In genomic region chr13:40388617-40389016, GRCh38 we compare ENCODE assay signal across 8 cellular contexts.
A peak's percentile ranks its signal among the peaks of the same experiment; 100 is the strongest.
DNase-seq lines count a peak whose midpoint lies in the region; ATAC-seq and TF ChIP-seq lines count a peak whose summit lies in the region.

No MANE protein-coding gene starts in this region.

- TF ChIP-seq CTCF in HFFc6 (IDR thresholded peaks at IDR 0.05): no peak
- no peak for TF ChIP-seq CTCF in upper lobe of right lung (IDR thresholded peaks at IDR 0.05)

- no peaks in the 10 kb centered on the region for H3K36me3 ChIP-seq in mucosa of rectum (ENCODE audit: control insufficient read depth in 2 of 2, insufficient read depth in 2 of 2, low read length in 2 of 2)
- no peaks in the 10 kb centered on the region for H3K36me3 ChIP-seq in upper lobe of right lung

- TF ChIP-seq POLR2A in GM15510 (IDR thresholded peaks at IDR 0.05; ENCODE audit: borderline replicate concordance, extremely low read depth, insufficient read length) (peak; percentile 9), erythroblast (IDR thresholded peaks at IDR 0.05; ENCODE audit: low read length) (no peak)

- H3K36me3 Mint-ChIP-seq in HFFc6 (ENCODE audit: low read depth): no peaks in the 10 kb centered on the region
- H3K36me3 Mint-ChIP-seq in activated T-helper 1 cell treated with anti-CD3 and anti-CD28 coated beads, Interleukin-12 subunit alpha, Interleukin-12 subunit beta, Interleukin-2, Interleukin-4 antibody, amounts not matched to agents 30 ng/mL and 10 ng/mL and 1 ng/mL, durations not matched to agents 14 hours and 24 hours and 36 hours (ENCODE audit: low read depth): peaks cover 6% of the 10 kb centered on the region

- no peaks in the 10 kb centered on the region for H3K9me3 Mint-ChIP-seq in HFFc6
- peaks cover 9% of the 10 kb centered on the region for H3K9me3 Mint-ChIP-seq in activated T-helper 1 cell treated with anti-CD3 and anti-CD28 coated beads, Interleukin-12 subunit alpha, Interleukin-12 subunit beta, Interleukin-2, Interleukin-4 antibody, amounts not matched to agents 30 ng/mL and 10 ng/mL and 1 ng/mL, durations not matched to agents 14 hours and 24 hours and 36 hours

- H3K4me3 ChIP-seq in mucosa of rectum (ENCODE audit: low read length in 2 of 2) (peak overlapping the region; percentile 21 to 62), upper lobe of right lung (no peak overlapping the region)

- H3K4me1 ChIP-seq in mucosa of rectum (ENCODE audit: control insufficient read depth in 2 of 2, insufficient read depth in 2 of 2, low read length in 2 of 2) (peaks cover 2 to 3% of the 10 kb centered on the region in 2 donors), upper lobe of right lung (no peaks in the 10 kb centered on the region)

- DNase-seq in HFFc6 (peak; percentile 36), NOMO-1 treated with DMSO at 0.1 percent for 48 hours (lab: John Stamatoyannopoulos, UW; ENCODE audit: unreplicated experiment) (peak; percentile 50), upper lobe of right lung (no peak), NCI-H2081 treated with DMSO at 0.1 percent for 48 hours (lab: John Stamatoyannopoulos, UW) (no peak), erythroblast (lab: John Stamatoyannopoulos, UW) (no peak)
- DNase-seq in activated T-helper 1 cell treated with anti-CD3 and anti-CD28 coated beads, Interleukin-12 subunit alpha, Interleukin-12 subunit beta, Interleukin-2, Interleukin-4 antibody, amounts not matched to agents 30 ng/mL and 10 ng/mL and 1 ng/mL, durations not matched to agents 14 hours and 24 hours and 36 hours (ENCODE audit: low spot score): peak; percentile 79

- peaks cover 3% of the 10 kb centered on the region for H3K27me3 Mint-ChIP-seq in HFFc6 (ENCODE audit: insufficient read depth)
- no peaks in the 10 kb centered on the region for H3K27me3 Mint-ChIP-seq in activated T-helper 1 cell treated with anti-CD3 and anti-CD28 coated beads, Interleukin-12 subunit alpha, Interleukin-12 subunit beta, Interleukin-2, Interleukin-4 antibody, amounts not matched to agents 30 ng/mL and 10 ng/mL and 1 ng/mL, durations not matched to agents 14 hours and 24 hours and 36 hours (ENCODE audit: insufficient read depth)

- intact Hi-C loops in activated T-helper 1 cell treated with anti-CD3 and anti-CD28 coated beads, Interleukin-12 subunit alpha, Interleukin-12 subunit beta, Interleukin-2, Interleukin-4 antibody, amounts not matched to agents 30 ng/mL and 10 ng/mL and 1 ng/mL, durations not matched to agents 14 hours and 24 hours and 36 hours (cut with micrococcal nuclease): loop anchor here (1.0 to 5.0 kb wide), 12 partner anchors 17 to 701 kb away; no protein-coding TSS in a partner anchor
- intact Hi-C loops in upper lobe of right lung (cut with DNase I): no loop called here

- H3K27me3 ChIP-seq in mucosa of rectum (ENCODE audit: control insufficient read depth in 2 of 2, insufficient read depth in 2 of 2, low read length in 2 of 2) (no peaks in the 10 kb centered on the region), upper lobe of right lung (no peaks in the 10 kb centered on the region)

- H3K27ac ChIP-seq in mucosa of rectum (ENCODE audit: low read depth in 2 of 2, low read length in 2 of 2) (peak overlapping the region; percentile 48 to 75), upper lobe of right lung (peak overlapping the region; percentile 27)

- peak overlapping the region; percentile 46 for H3K4me3 Mint-ChIP-seq in HFFc6
- H3K4me3 Mint-ChIP-seq in activated T-helper 1 cell treated with anti-CD3 and anti-CD28 coated beads, Interleukin-12 subunit alpha, Interleukin-12 subunit beta, Interleukin-2, Interleukin-4 antibody, amounts not matched to agents 30 ng/mL and 10 ng/mL and 1 ng/mL, durations not matched to agents 14 hours and 24 hours and 36 hours: peak overlapping the region; percentile 76

- peak; percentile 90 for ATAC-seq in upper lobe of right lung

- H3K4me1 Mint-ChIP-seq in HFFc6 (ENCODE audit: low read depth): peaks cover 24% of the 10 kb centered on the region
- H3K4me1 Mint-ChIP-seq in activated T-helper 1 cell treated with anti-CD3 and anti-CD28 coated beads, Interleukin-12 subunit alpha, Interleukin-12 subunit beta, Interleukin-2, Interleukin-4 antibody, amounts not matched to agents 30 ng/mL and 10 ng/mL and 1 ng/mL, durations not matched to agents 14 hours and 24 hours and 36 hours (ENCODE audit: low read depth): peaks cover 56% of the 10 kb centered on the region

- no peaks in the 10 kb centered on the region for H3K9me3 ChIP-seq in mucosa of rectum (ENCODE audit: control insufficient read depth in 2 of 2, low read length in 2 of 2)
- no peaks in the 10 kb centered on the region for H3K9me3 ChIP-seq in upper lobe of right lung

- H3K9ac ChIP-seq in mucosa of rectum (ENCODE audit: low read depth in 1 of 2, low read length in 2 of 2): peak overlapping the region in 1 of 2 donors; percentile 54

- peak overlapping the region; percentile 56 for H3K27ac Mint-ChIP-seq in HFFc6
- peak overlapping the region; percentile 96 for H3K27ac Mint-ChIP-seq in activated T-helper 1 cell treated with anti-CD3 and anti-CD28 coated beads, Interleukin-12 subunit alpha, Interleukin-12 subunit beta, Interleukin-2, Interleukin-4 antibody, amounts not matched to agents 30 ng/mL and 10 ng/mL and 1 ng/mL, durations not matched to agents 14 hours and 24 hours and 36 hours

Comparison
In these comparisons a context has a peak if more than half of its experiments do, and no peak if none do; other contexts are left out.
1. DNase-seq: peak in HFFc6 (single experiment), NOMO-1 treated with DMSO at 0.1 percent for 48 hours (single experiment) and activated T-helper 1 cell treated with anti-CD3 and anti-CD28 coated beads, Interleukin-12 subunit alpha, Interleukin-12 subunit beta, Interleukin-2, Interleukin-4 antibody, amounts not matched to agents 30 ng/mL and 10 ng/mL and 1 ng/mL, durations not matched to agents 14 hours and 24 hours and 36 hours (single experiment); none in upper lobe of right lung (single experiment), NCI-H2081 treated with DMSO at 0.1 percent for 48 hours (single experiment) and erythroblast (0 of 2).